ENCODE assay signal across 1 cellular context in genomic region chr7:99372275-99373085, GRCh38.
TF ChIP-seq lines count a peak whose summit lies in the region.

No MANE protein-coding gene starts in this region.

TF ChIP-seq in HepG2, 621 proteins besides CTCF, POLR2A, EP300 and RAD21 (continued from another document and continues in another):
- no peak for TF ChIP-seq ZNF407 (CRISPR knock-in tag; IDR thresholded peaks at IDR 0.05; ENCODE audit: not compliant biosample characterization)
- TF ChIP-seq FIP1L1 (IDR thresholded peaks at IDR 0.05; ENCODE audit: borderline replicate concordance, insufficient read depth, low read depth, low read length): no peak
- peak; percentile 86 for TF ChIP-seq HDAC2 (CRISPR knock-in tag; IDR thresholded peaks at IDR 0.05)
- TF ChIP-seq ZNF510 (CRISPR knock-in tag; IDR thresholded peaks at IDR 0.05; ENCODE audit: low read depth): no peak
- TF ChIP-seq, protein P1, sequence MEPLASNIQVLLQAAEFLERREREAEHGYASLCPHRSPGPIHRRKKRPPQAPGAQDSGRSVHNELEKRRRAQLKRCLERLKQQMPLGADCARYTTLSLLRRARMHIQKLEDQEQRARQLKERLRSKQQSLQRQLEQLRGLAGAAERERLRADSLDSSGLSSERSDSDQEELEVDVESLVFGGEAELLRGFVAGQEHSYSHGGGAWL (CRISPR knock-in tag; IDR thresholded peaks at IDR 0.05): no peak
- no peak for TF ChIP-seq WIZ (CRISPR knock-in tag; IDR thresholded peaks at IDR 0.05)
- no peak for TF ChIP-seq TBP (CRISPR knock-in tag; IDR thresholded peaks at IDR 0.05)
- TF ChIP-seq IRF2 (CRISPR knock-in tag; IDR thresholded peaks at IDR 0.05): peak; percentile 75
- peak; percentile 26; the same call in 1 of the 2 replicates for TF ChIP-seq SP5 (CRISPR knock-in tag; IDR thresholded peaks at IDR 0.05; ENCODE audit: borderline replicate concordance, low read depth)
- no peak for TF ChIP-seq HES4 (CRISPR knock-in tag; IDR thresholded peaks at IDR 0.05; ENCODE audit: borderline replicate concordance)
- TF ChIP-seq BHLHE40 (IDR thresholded peaks at IDR 0.05; ENCODE audit: low read length): no peak
- no peak for TF ChIP-seq ZNF44 (CRISPR knock-in tag; IDR thresholded peaks at IDR 0.05)
- no peak for TF ChIP-seq AGO1 (IDR thresholded peaks at IDR 0.05; ENCODE audit: low read depth, low read length, poor library complexity, severe bottlenecking)
- no peak for TF ChIP-seq NRL (CRISPR knock-in tag; IDR thresholded peaks at IDR 0.05; ENCODE audit: borderline replicate concordance)
- TF ChIP-seq NAIF1 (CRISPR knock-in tag; IDR thresholded peaks at IDR 0.05; ENCODE audit: borderline replicate concordance): no peak
- peak; percentile 83; the same call in 1 of the 2 replicates for TF ChIP-seq ZNF350 (CRISPR knock-in tag; IDR thresholded peaks at IDR 0.05; ENCODE audit: borderline replicate concordance, low read depth)
- TF ChIP-seq CEBPG (CRISPR knock-in tag; IDR thresholded peaks at IDR 0.05): peak; percentile 90
- no peak for TF ChIP-seq ZSCAN21 (CRISPR knock-in tag; IDR thresholded peaks at IDR 0.05; ENCODE audit: borderline replicate concordance)
- TF ChIP-seq ZNF207 (IDR thresholded peaks at IDR 0.05; ENCODE audit: borderline replicate concordance): no peak
- no peak for TF ChIP-seq ZNF225 (CRISPR knock-in tag; IDR thresholded peaks at IDR 0.05)
- no peak for TF ChIP-seq RBM22 (optimal IDR thresholded peaks at IDR 0.05; ENCODE audit: low read length)
- TF ChIP-seq SP1 (IDR thresholded peaks at IDR 0.05): no peak
- no peak for TF ChIP-seq SP1 (CRISPR knock-in tag; IDR thresholded peaks at IDR 0.05)
- TF ChIP-seq, protein P2, sequence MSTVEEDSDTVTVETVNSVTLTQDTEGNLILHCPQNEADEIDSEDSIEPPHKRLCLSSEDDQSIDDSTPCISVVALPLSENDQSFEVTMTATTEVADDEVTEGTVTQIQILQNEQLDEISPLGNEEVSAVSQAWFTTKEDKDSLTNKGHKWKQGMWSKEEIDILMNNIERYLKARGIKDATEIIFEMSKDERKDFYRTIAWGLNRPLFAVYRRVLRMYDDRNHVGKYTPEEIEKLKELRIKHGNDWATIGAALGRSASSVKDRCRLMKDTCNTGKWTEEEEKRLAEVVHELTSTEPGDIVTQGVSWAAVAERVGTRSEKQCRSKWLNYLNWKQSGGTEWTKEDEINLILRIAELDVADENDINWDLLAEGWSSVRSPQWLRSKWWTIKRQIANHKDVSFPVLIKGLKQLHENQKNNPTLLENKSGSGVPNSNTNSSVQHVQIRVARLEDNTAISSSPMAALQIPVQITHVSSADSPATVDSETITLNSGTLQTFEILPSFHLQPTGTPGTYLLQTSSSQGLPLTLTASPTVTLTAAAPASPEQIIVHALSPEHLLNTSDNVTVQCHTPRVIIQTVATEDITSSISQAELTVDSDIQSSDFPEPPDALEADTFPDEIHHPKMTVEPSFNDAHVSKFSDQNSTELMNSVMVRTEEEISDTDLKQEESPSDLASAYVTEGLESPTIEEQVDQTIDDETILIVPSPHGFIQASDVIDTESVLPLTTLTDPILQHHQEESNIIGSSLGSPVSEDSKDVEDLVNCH (CRISPR knock-in tag; IDR thresholded peaks at IDR 0.05): no peak
- TF ChIP-seq AHR (CRISPR knock-in tag; IDR thresholded peaks at IDR 0.05): no peak
- TF ChIP-seq HNRNPH1 (optimal IDR thresholded peaks at IDR 0.05; ENCODE audit: low read depth, low read length): no peak
- peak; percentile 71 for TF ChIP-seq NR2C2 (CRISPR knock-in tag; IDR thresholded peaks at IDR 0.05; ENCODE audit: borderline replicate concordance)
- 0 out of 2 replicates have a peak, but pooled peaks have one; percentile 14 for TF ChIP-seq CREB1 (IDR thresholded peaks at IDR 0.05)
- peak; percentile 65; the same call in 1 of the 2 replicates for TF ChIP-seq CREB1 (CRISPR knock-in tag; IDR thresholded peaks at IDR 0.05)
- TF ChIP-seq NR2F1 (CRISPR knock-in tag; IDR thresholded peaks at IDR 0.05): peak; percentile 71 to 73; a peak in 3 of 4 replicates
- no peak for TF ChIP-seq CCDC6 (CRISPR knock-in tag; IDR thresholded peaks at IDR 0.05)
- 0 out of 2 replicates have a peak, but pooled peaks have one; percentile 53 for TF ChIP-seq NFKBIZ (CRISPR knock-in tag; IDR thresholded peaks at IDR 0.05)
- no peak for TF ChIP-seq SCMH1 (CRISPR knock-in tag; IDR thresholded peaks at IDR 0.05; ENCODE audit: borderline replicate concordance)
- no peak; the same call in 1 of the 2 replicates for TF ChIP-seq MYC (CRISPR knock-in tag; IDR thresholded peaks at IDR 0.05; ENCODE audit: borderline replicate concordance)
- TF ChIP-seq, protein P3, sequence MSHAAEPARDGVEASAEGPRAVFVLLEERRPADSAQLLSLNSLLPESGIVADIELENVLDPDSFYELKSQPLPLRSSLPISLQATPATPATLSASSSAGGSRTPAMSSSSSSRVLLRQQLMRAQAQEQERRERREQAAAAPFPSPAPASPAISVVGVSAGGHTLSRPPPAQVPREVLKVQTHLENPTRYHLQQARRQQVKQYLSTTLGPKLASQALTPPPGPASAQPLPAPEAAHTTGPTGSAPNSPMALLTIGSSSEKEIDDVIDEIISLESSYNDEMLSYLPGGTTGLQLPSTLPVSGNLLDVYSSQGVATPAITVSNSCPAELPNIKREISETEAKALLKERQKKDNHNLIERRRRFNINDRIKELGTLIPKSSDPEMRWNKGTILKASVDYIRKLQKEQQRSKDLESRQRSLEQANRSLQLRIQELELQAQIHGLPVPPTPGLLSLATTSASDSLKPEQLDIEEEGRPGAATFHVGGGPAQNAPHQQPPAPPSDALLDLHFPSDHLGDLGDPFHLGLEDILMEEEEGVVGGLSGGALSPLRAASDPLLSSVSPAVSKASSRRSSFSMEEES (CRISPR knock-in tag; IDR thresholded peaks at IDR 0.05): peak; percentile 64
- no peak for TF ChIP-seq ZNF441 (CRISPR knock-in tag; IDR thresholded peaks at IDR 0.05; ENCODE audit: borderline replicate concordance)
- peak; percentile 95 for TF ChIP-seq ZBTB7B (CRISPR knock-in tag; IDR thresholded peaks at IDR 0.05)
- no peak for TF ChIP-seq ZMAT3 (CRISPR knock-in tag; conservative IDR thresholded peaks at IDR 0.05)
- no peak for TF ChIP-seq ZSCAN30 (CRISPR knock-in tag; IDR thresholded peaks at IDR 0.05)
- no peak for TF ChIP-seq ZNF75D (CRISPR knock-in tag; IDR thresholded peaks at IDR 0.05; ENCODE audit: borderline replicate concordance)
- TF ChIP-seq PAF1 (CRISPR knock-in tag; IDR thresholded peaks at IDR 0.05): no peak
- TF ChIP-seq MEIS1 (CRISPR knock-in tag; IDR thresholded peaks at IDR 0.05; ENCODE audit: borderline replicate concordance): 0 out of 2 replicates have a peak, but pooled peaks have one; percentile 25
- no peak for TF ChIP-seq ZNF264 (CRISPR knock-in tag; IDR thresholded peaks at IDR 0.05)
- TF ChIP-seq, protein P4, sequence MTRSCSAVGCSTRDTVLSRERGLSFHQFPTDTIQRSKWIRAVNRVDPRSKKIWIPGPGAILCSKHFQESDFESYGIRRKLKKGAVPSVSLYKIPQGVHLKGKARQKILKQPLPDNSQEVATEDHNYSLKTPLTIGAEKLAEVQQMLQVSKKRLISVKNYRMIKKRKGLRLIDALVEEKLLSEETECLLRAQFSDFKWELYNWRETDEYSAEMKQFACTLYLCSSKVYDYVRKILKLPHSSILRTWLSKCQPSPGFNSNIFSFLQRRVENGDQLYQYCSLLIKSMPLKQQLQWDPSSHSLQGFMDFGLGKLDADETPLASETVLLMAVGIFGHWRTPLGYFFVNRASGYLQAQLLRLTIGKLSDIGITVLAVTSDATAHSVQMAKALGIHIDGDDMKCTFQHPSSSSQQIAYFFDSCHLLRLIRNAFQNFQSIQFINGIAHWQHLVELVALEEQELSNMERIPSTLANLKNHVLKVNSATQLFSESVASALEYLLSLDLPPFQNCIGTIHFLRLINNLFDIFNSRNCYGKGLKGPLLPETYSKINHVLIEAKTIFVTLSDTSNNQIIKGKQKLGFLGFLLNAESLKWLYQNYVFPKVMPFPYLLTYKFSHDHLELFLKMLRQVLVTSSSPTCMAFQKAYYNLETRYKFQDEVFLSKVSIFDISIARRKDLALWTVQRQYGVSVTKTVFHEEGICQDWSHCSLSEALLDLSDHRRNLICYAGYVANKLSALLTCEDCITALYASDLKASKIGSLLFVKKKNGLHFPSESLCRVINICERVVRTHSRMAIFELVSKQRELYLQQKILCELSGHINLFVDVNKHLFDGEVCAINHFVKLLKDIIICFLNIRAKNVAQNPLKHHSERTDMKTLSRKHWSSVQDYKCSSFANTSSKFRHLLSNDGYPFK (CRISPR knock-in tag; IDR thresholded peaks at IDR 0.05; ENCODE audit: borderline replicate concordance): 0 out of 2 replicates have a peak, but pooled peaks have one; percentile 30
- TF ChIP-seq, protein P5, sequence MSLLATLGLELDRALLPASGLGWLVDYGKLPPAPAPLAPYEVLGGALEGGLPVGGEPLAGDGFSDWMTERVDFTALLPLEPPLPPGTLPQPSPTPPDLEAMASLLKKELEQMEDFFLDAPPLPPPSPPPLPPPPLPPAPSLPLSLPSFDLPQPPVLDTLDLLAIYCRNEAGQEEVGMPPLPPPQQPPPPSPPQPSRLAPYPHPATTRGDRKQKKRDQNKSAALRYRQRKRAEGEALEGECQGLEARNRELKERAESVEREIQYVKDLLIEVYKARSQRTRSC (CRISPR knock-in tag; IDR thresholded peaks at IDR 0.05; ENCODE audit: low read depth): no peak
- no peak for TF ChIP-seq SNAI1 (CRISPR knock-in tag; IDR thresholded peaks at IDR 0.05; ENCODE audit: borderline replicate concordance)
- TF ChIP-seq SIN3B (IDR thresholded peaks at IDR 0.05; ENCODE audit: low read length): no peak
- peak; percentile 90 for TF ChIP-seq RARA (CRISPR knock-in tag; IDR thresholded peaks at IDR 0.05)
- TF ChIP-seq HMG20A (CRISPR knock-in tag; IDR thresholded peaks at IDR 0.05; ENCODE audit: borderline replicate concordance): peak; percentile 75; the same call in 1 of the 2 replicates
